Comparison of ENCODE assay signal across 8 cellular contexts in genomic region chr14:63642656-63643382, GRCh38. TPM values are rescaled to one million over a fixed set of nuclear protein-coding genes. Genes with fewer than 3 reads are reported as not detected.
DNase-seq lines count a peak whose midpoint lies in the region; ATAC-seq, FAIRE-seq and TF ChIP-seq lines count a peak whose summit lies in the region.

No MANE protein-coding gene starts in this region.

- H3K27ac ChIP-seq in PC-9 = peak overlapping the region; percentile 90
- peak overlapping the region; percentile 97 for H3K27ac ChIP-seq in rectal smooth muscle tissue (ENCODE audit: low read depth, low read length)

- TF ChIP-seq CTCF in PC-9 (conservative IDR thresholded peaks at IDR 0.05) (no peak), epithelial cell of proximal tubule (conservative IDR thresholded peaks at IDR 0.05; ENCODE audit: low read depth, low read length) (no peak)

- H3K4me2 ChIP-seq in PC-9 = peak overlapping the region; percentile 93

- H3F3A ChIP-seq in PC-9 (ENCODE audit: insufficient read depth, low read depth) = peaks cover 15% of the 10 kb centered on the region; the same call in 1 of the 2 replicates

- H3K27me3 ChIP-seq in PC-9 (ENCODE audit: insufficient read depth, low read depth) = no peaks in the 10 kb centered on the region
- H3K27me3 ChIP-seq in rectal smooth muscle tissue (ENCODE audit: control insufficient read depth, insufficient read depth, low read length) = no peaks in the 10 kb centered on the region

- POLR2A ChIA-PET in PC-9 (lab: Charles Lee; ENCODE audit: unreplicated experiment) = interaction anchor here (0.6 to 1.5 kb wide), 6 partner anchors 21 to 1752 kb away, joined by 3 to 16 read pairs (median 8); no protein-coding TSS in a partner anchor

- H3K4me3 ChIP-seq in PC-9 (peak overlapping the region; percentile 68), epithelial cell of proximal tubule (ENCODE audit: low read depth, low read length) (peak overlapping the region; percentile 60), rectal smooth muscle tissue (ENCODE audit: low read length) (peak overlapping the region; percentile 90)

- peak; percentile 14 for FAIRE-seq in GM12892 (lab: Jason Lieb, UNC)

- intact Hi-C loops in PC-9 (cut with micrococcal nuclease; ENCODE audit: unreplicated experiment) = loop anchor here (1.0 to 10.0 kb wide), 3 partner anchors 21 to 212 kb away; partner anchors contain the start of gene SYNE2

- H3K4me1 ChIP-seq in PC-9 (replicated peaks; ENCODE audit: insufficient read depth) = peaks cover 31% of the 10 kb centered on the region
- H3K4me1 ChIP-seq in rectal smooth muscle tissue (ENCODE audit: control insufficient read depth, insufficient read depth, low read length) = peaks cover 3% of the 10 kb centered on the region

- no peaks in the 10 kb centered on the region; the same call in 1 of the 2 replicates for H3K36me3 ChIP-seq in PC-9 (ENCODE audit: low read depth)
- no peaks in the 10 kb centered on the region for H3K36me3 ChIP-seq in rectal smooth muscle tissue (ENCODE audit: control insufficient read depth, insufficient read depth, low read length)

- H4K20me1 ChIP-seq in PC-9 (ENCODE audit: insufficient read depth) = no peaks in the 10 kb centered on the region

- peaks cover 50% of the 10 kb centered on the region for H3K79me2 ChIP-seq in PC-9 (ENCODE audit: low read depth)

- H2AFZ ChIP-seq in PC-9 = peak overlapping the region; percentile 83

- no peaks in the 10 kb centered on the region for H3K9me3 ChIP-seq in PC-9 (ENCODE audit: insufficient read depth, low read depth)

- ATAC-seq in GM21390 (IDR thresholded peaks at IDR 0.05; ENCODE audit: unreplicated experiment) (no peak), HG02571 (IDR thresholded peaks at IDR 0.05; ENCODE audit: unreplicated experiment) (no peak), HG03457 (IDR thresholded peaks at IDR 0.05; ENCODE audit: unreplicated experiment) (no peak)

- H3K9me2 ChIP-seq in PC-9 (ENCODE audit: insufficient read depth) = no peaks in the 10 kb centered on the region

- CTCF ChIA-PET in PC-9 (lab: Charles Lee) = interaction anchor here (1.4 kb wide), 1 partner anchor 127 kb away, joined by 6 read pairs; no protein-coding TSS in a partner anchor

- TF ChIP-seq POLR2A in GM12892 (IDR thresholded peaks at IDR 0.05; ENCODE audit: low read depth, low read length) = no peak

- no TSS peak for BruUV-seq in PC-9 (replicated peaks; lab: Mats Ljungman, UMichigan)

- DNase-seq in GM12892 (ENCODE audit: insufficient read length) (no peak), PC-9 (no peak), epithelial cell of proximal tubule (ENCODE audit: low read depth) (peak; percentile 7), AG08396 (ENCODE audit: low spot score) (no peak)

- H3K9ac ChIP-seq in rectal smooth muscle tissue (ENCODE audit: low read length) = no peak overlapping the region

RNA-seq across cellular contexts. Expression of gene WDR89, which starts 1.1 kb away (rescaled TPM):
- 17.8 TPM for polyA plus RNA-seq in GM12892 (2012; ENCODE audit: missing spikeins)
- total RNA-seq in PC-9 (2021) (18.2 and 18.6 TPM in 2 replicates), epithelial cell of proximal tubule (7.7 and 8.9 TPM in 2 replicates)
